ENCODE assay signal across 13 cellular contexts in genomic region chr3:119912220-119912619, GRCh38.
DNase-seq lines count a peak whose midpoint lies in the region; ATAC-seq and TF ChIP-seq lines count a peak whose summit lies in the region.
"Had no signal": no experiment of that assay in that cellular context is flagged by ENCODE, and none has a peak within 500 bp of the region (broad histone marks: within the 10 kb centered on the region; RNA-seq: fewer than 3 reads in every experiment).

No MANE protein-coding gene starts in this region.

- no peaks in the 10 kb centered on the region for H3K9me3 ChIP-seq in A673 (ENCODE audit: low read depth, low read length, poor library complexity, severe bottlenecking)
- H3K9me3 ChIP-seq: SJSA1, spleen, testis had no signal

- CTCF ChIA-PET in activated CD8-positive, alpha-beta T cell treated with anti-CD3 and anti-CD28 coated beads for 36 hours (lab: Charles Lee) = interaction anchor here (0.7 to 3.8 kb wide), 3 partner anchors 19 to 234 kb away, joined by 4 to 24 read pairs (median 6); partner anchors contain the start of gene GSK3B
- CTCF ChIA-PET in A673 (lab: Charles Lee) = no interaction called here

- peak overlapping the region; percentile 43 for H3K4me3 Mint-ChIP-seq in activated T-cell treated with anti-CD3 and anti-CD28 coated beads, Interleukin-2, amount 50 U/mL, for 24 hours
- H3K4me3 Mint-ChIP-seq in activated CD8-positive, alpha-beta T cell treated with anti-CD3 and anti-CD28 coated beads for 36 hours = peak overlapping the region; percentile 29
- H3K4me3 Mint-ChIP-seq: brain had no signal

- peak overlapping the region; percentile 97 for H3K27ac Mint-ChIP-seq in activated T-cell treated with anti-CD3 and anti-CD28 coated beads, Interleukin-2, amount 50 U/mL, for 24 hours
- peak overlapping the region; percentile 92 for H3K27ac Mint-ChIP-seq in activated CD8-positive, alpha-beta T cell treated with anti-CD3 and anti-CD28 coated beads for 36 hours

- H3K27me3 Mint-ChIP-seq in activated T-cell treated with anti-CD3 and anti-CD28 coated beads, Interleukin-2, amount 50 U/mL, for 24 hours = no peaks in the 10 kb centered on the region
- H3K27me3 Mint-ChIP-seq in activated CD8-positive, alpha-beta T cell treated with anti-CD3 and anti-CD28 coated beads for 36 hours = no peaks in the 10 kb centered on the region
- H3K27me3 Mint-ChIP-seq: brain had no signal

- peaks cover 69% of the 10 kb centered on the region for H3K36me3 Mint-ChIP-seq in activated T-cell treated with anti-CD3 and anti-CD28 coated beads, Interleukin-2, amount 50 U/mL, for 24 hours (ENCODE audit: low read depth)
- peaks cover 34% of the 10 kb centered on the region for H3K36me3 Mint-ChIP-seq in activated CD8-positive, alpha-beta T cell treated with anti-CD3 and anti-CD28 coated beads for 36 hours (ENCODE audit: low read depth)

- no peaks in the 10 kb centered on the region for H3K9me3 Mint-ChIP-seq in activated T-cell treated with anti-CD3 and anti-CD28 coated beads, Interleukin-2, amount 50 U/mL, for 24 hours
- no peaks in the 10 kb centered on the region for H3K9me3 Mint-ChIP-seq in activated CD8-positive, alpha-beta T cell treated with anti-CD3 and anti-CD28 coated beads for 36 hours
- H3K9me3 Mint-ChIP-seq: brain had no signal

- no peaks in the 10 kb centered on the region for H3K27me3 ChIP-seq in A673 (replicated peaks; ENCODE audit: insufficient read depth, low read depth, low read length, poor library complexity)
- H3K27me3 ChIP-seq: SJSA1, spleen, testis had no signal

- peaks cover 8% of the 10 kb centered on the region for H3K36me3 ChIP-seq in A673 (ENCODE audit: insufficient read depth, low read length, poor library complexity, severe bottlenecking)

- TF ChIP-seq CTCF in activated CD8-positive, alpha-beta T cell treated with anti-CD3 and anti-CD28 coated beads for 36 hours (IDR thresholded peaks at IDR 0.05) = no peak
- TF ChIP-seq CTCF in A673 (conservative IDR thresholded peaks at IDR 0.05; ENCODE audit: low read depth, low read length) = no peak
- TF ChIP-seq CTCF in coronary artery (IDR thresholded peaks at IDR 0.05) = no peak

- intact Hi-C loops in activated CD8-positive, alpha-beta T cell treated with anti-CD3 and anti-CD28 coated beads for 36 hours (cut with micrococcal nuclease) = loop anchor here (5.0 kb wide), 1 partner anchor 180 kb away; the partner anchor contains the start of gene GSK3B
- intact Hi-C loops in A673 (cut with micrococcal nuclease; ENCODE audit: unreplicated experiment) = no loop called here

- ATAC-seq in HG02884 (IDR thresholded peaks at IDR 0.05; ENCODE audit: unreplicated experiment) = peak; percentile 13
- peak; percentile 84 for ATAC-seq in activated CD8-positive, alpha-beta T cell treated with anti-CD3 and anti-CD28 coated beads for 36 hours

- no peak for DNase-seq in activated T-cell treated with anti-CD3 and anti-CD28 coated beads, Interleukin-2, amount 50 U/mL, for 24 hours
- DNase-seq in activated T-cell treated with anti-CD3 and anti-CD28 coated beads for 4 hours = no peak
- no peak for DNase-seq in activated CD8-positive, alpha-beta T cell treated with anti-CD3 and anti-CD28 coated beads for 36 hours
- peak; percentile 19 for DNase-seq in renal cortical epithelial cell (ENCODE audit: low read depth)
- no peak for DNase-seq in A673 (ENCODE audit: low spot score)
- no peak for DNase-seq in NCI-H2107 treated with DMSO at 0.1 percent for 48 hours (lab: John Stamatoyannopoulos, UW; ENCODE audit: unreplicated experiment)
- DNase-seq in coronary artery (ENCODE audit: low spot score) = no peak
- DNase-seq: NCI-H2171, spleen, testis had no signal

- H3K4me3 ChIP-seq in A673 (ENCODE audit: low read depth, low read length, poor library complexity, severe bottlenecking) (no peak overlapping the region), coronary artery (no peak overlapping the region)
- H3K4me3 ChIP-seq: SJSA1, spleen, testis had no signal

- POLR2A ChIA-PET in activated CD8-positive, alpha-beta T cell treated with anti-CD3 and anti-CD28 coated beads for 36 hours (lab: Charles Lee) = interaction anchor here (0.5 to 1.6 kb wide), 5 partner anchors 24 to 676 kb away, joined by 3 to 10 read pairs (median 4); no protein-coding TSS in a partner anchor
- POLR2A ChIA-PET in A673 (lab: Charles Lee; ENCODE audit: low non-redundant PET) = no interaction called here

- no TSS peak for BruUV-seq in A673 (replicated peaks; lab: Mats Ljungman, UMichigan)

- no peak overlapping the region for H3K27ac ChIP-seq in A673 (ENCODE audit: low read depth, low read length, poor library complexity, severe bottlenecking)
- H3K27ac ChIP-seq in coronary artery = no peak overlapping the region
- H3K27ac ChIP-seq: SJSA1, spleen, testis had no signal

- no peaks in the 10 kb centered on the region for H3K4me1 ChIP-seq in A673 (ENCODE audit: insufficient read depth, low read length, poor library complexity, severe bottlenecking)
- H3K4me1 ChIP-seq: SJSA1 had no signal

- peaks cover 37% of the 10 kb centered on the region for H3K4me1 Mint-ChIP-seq in activated T-cell treated with anti-CD3 and anti-CD28 coated beads, Interleukin-2, amount 50 U/mL, for 24 hours (ENCODE audit: low read depth)
- peaks cover 36% of the 10 kb centered on the region for H3K4me1 Mint-ChIP-seq in activated CD8-positive, alpha-beta T cell treated with anti-CD3 and anti-CD28 coated beads for 36 hours (ENCODE audit: low read depth)
- H3K4me1 Mint-ChIP-seq: brain had no signal
